ENCODE assay signal across 19 cellular contexts in genomic region chr13:72050251-72050650, GRCh38.
"Had no signal": no experiment of that assay in that cellular context is flagged by ENCODE, and none has a peak within 500 bp of the region (broad histone marks: within the 10 kb centered on the region; RNA-seq: fewer than 3 reads in every experiment).

No MANE protein-coding gene starts in this region.

- H3K27me3 Mint-ChIP-seq: dendritic cell treated with granulocyte-macrophage colony-stimulating factor and Interleukin-4, amounts not matched to agents 40 ng/mL and 50 ng/mL, for 4 days; effector memory CD8-positive, alpha-beta T cell; naive thymus-derived CD4-positive, alpha-beta T cell had no signal

- H3K36me3 Mint-ChIP-seq: naive thymus-derived CD4-positive, alpha-beta T cell had no signal

- H3K4me3 Mint-ChIP-seq: dendritic cell treated with granulocyte-macrophage colony-stimulating factor and Interleukin-4, amounts not matched to agents 40 ng/mL and 50 ng/mL, for 4 days; effector memory CD8-positive, alpha-beta T cell; naive thymus-derived CD4-positive, alpha-beta T cell had no signal

- H3K4me1 Mint-ChIP-seq: naive thymus-derived CD4-positive, alpha-beta T cell had no signal

- ATAC-seq: effector memory CD8-positive, alpha-beta T cell; foreskin keratinocyte; gastroesophageal sphincter; heart right ventricle; left cardiac atrium; left lung; left ventricle myocardium superior; lower lobe of right lung; naive thymus-derived CD4-positive, alpha-beta T cell had no signal

- H3K27ac Mint-ChIP-seq: dendritic cell treated with granulocyte-macrophage colony-stimulating factor and Interleukin-4, amounts not matched to agents 40 ng/mL and 50 ng/mL, for 4 days; effector memory CD8-positive, alpha-beta T cell; naive thymus-derived CD4-positive, alpha-beta T cell had no signal

- H3K4me1 ChIP-seq: colonic mucosa, esophagus muscularis mucosa, foreskin keratinocyte, gastroesophageal sphincter, heart right ventricle, left lung, lower lobe of right lung had no signal

- DNase-seq: colonic mucosa; cortex of kidney; effector CD8-positive, alpha-beta T cell; effector memory CD8-positive, alpha-beta T cell; foreskin keratinocyte; glutamatergic neuron; head of caudate nucleus; heart right ventricle; hippocampal formation; left cardiac atrium; left lung; left ventricle myocardium superior; lower lobe of right lung; mesenchymal stem cell; midbrain; naive thymus-derived CD4-positive, alpha-beta T cell had no signal

- H3K4me3 ChIP-seq: colonic mucosa, esophagus muscularis mucosa, gastroesophageal sphincter, heart right ventricle, left lung, lower lobe of right lung had no signal

- H3K36me3 ChIP-seq: colonic mucosa, esophagus muscularis mucosa, gastroesophageal sphincter, heart right ventricle, left lung, lower lobe of right lung had no signal

- H3K27me3 ChIP-seq: colonic mucosa, esophagus muscularis mucosa, foreskin keratinocyte, gastroesophageal sphincter, heart right ventricle, left lung had no signal

- H3K9me3 ChIP-seq: colonic mucosa, esophagus muscularis mucosa, gastroesophageal sphincter, lower lobe of right lung had no signal

- H3K27ac ChIP-seq: colonic mucosa, esophagus muscularis mucosa, foreskin keratinocyte, gastroesophageal sphincter, heart right ventricle, left lung, lower lobe of right lung had no signal
